Comparison of ENCODE assay signal across 8 cellular contexts in the genomic region with DNA sequence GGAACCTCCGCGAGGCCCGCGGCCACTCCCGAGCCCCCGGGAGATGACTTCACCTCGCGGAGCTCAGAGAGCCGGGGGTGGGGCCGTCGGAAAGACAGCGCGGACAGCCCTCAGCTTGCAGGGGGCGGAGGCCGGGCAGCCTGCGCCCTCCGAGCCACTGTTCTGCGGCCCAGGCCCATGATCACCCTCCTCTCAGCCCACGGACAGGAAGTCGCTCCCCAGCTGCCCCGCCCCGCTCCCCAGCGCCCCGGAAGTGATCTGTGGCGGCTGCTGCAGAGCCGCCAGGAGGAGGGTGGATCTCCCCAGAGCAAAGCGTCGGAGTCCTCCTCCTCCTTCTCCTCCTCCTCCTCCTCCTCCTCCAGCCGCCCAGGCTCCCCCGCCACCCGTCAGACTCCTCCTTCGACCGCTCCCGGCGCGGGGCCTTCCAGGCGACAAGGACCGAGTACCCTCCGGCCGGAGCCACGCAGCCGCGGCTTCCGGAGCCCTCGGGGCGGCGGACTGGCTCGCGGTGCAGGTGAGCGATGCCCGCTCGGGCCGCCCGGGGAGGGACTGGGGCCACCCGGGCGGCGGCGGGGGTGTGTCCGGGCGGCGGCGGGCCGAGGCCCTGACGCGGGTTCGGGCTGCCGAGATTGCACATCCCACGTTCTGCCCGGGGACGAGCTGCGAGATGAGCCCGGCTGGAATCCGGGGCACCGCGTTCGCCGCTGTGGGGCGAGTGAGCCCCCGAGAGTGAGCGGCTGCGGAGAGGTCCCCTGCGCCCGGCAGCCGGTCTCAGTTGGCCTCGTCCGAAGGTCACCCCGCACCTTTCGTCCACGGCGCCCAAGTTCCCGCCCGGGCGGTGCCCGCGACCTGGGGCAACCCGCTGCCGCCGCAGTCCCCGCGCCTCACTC. TPM values are rescaled to one million over a fixed set of nuclear protein-coding genes. Genes with fewer than 3 reads are reported as not detected.
DNase-seq lines count a peak whose midpoint lies in the region; ATAC-seq and TF ChIP-seq lines count a peak whose summit lies in the region.

A gene with protein sequence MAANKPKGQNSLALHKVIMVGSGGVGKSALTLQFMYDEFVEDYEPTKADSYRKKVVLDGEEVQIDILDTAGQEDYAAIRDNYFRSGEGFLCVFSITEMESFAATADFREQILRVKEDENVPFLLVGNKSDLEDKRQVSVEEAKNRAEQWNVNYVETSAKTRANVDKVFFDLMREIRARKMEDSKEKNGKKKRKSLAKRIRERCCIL (plus strand): TSS at position 261 of the 890 bp plus-strand sequence. CDS start 63,096 bp downstream, outside the sequence.

- H3K9me3 ChIP-seq in WERI-Rb-1 (ENCODE audit: severe bottlenecking): no peaks in the 10 kb centered on the region
- H3K9me3 ChIP-seq in breast epithelium: no peaks in the 10 kb centered on the region
- H3K9me3 ChIP-seq in iPS-18c (ENCODE audit: control insufficient read depth, insufficient read depth, low read length): peaks cover 3% of the 10 kb centered on the region
- no peaks in the 10 kb centered on the region for H3K9me3 ChIP-seq in skeletal muscle tissue (ENCODE audit: control insufficient read depth in 3 of 3, low read length in 3 of 3)

- TF ChIP-seq POLR2A in breast epithelium (IDR thresholded peaks at IDR 0.05): peak; percentile 76

- H3K4me3 ChIP-seq in WERI-Rb-1 (ENCODE audit: low read depth, low read length) (peak within 1 kb of the TSS; percentile 92), breast epithelium (peak within 1 kb of the TSS; percentile 72 to 95 (median 79)), iPS-18c (ENCODE audit: insufficient read depth, low read depth, low read length) (peak within 1 kb of the TSS; percentile 81), skeletal muscle tissue (ENCODE audit: low read length in 3 of 3) (peak within 1 kb of the TSS; percentile 84 to 89 (median 85))

- peak within 1 kb of the TSS; percentile 94 for H3K27ac ChIP-seq in WERI-Rb-1
- peak within 1 kb of the TSS; percentile 95 for H3K27ac ChIP-seq in breast epithelium
- peak within 1 kb of the TSS; percentile 94 for H3K27ac ChIP-seq in skeletal muscle tissue (ENCODE audit: low read depth, low read length)

- H3K27me3 ChIP-seq in WERI-Rb-1 (ENCODE audit: insufficient read depth, low read depth, severe bottlenecking) (no peaks in the 10 kb centered on the region), breast epithelium (no peaks in the 10 kb centered on the region), skeletal muscle tissue (ENCODE audit: control insufficient read depth in 3 of 3, insufficient read depth in 3 of 3, low read length in 3 of 3) (no peaks in the 10 kb centered on the region)

- H3K4me1 ChIP-seq in breast epithelium: peaks cover 0 to 18% of the 10 kb centered on the region in 2 donors
- H3K4me1 ChIP-seq in skeletal muscle tissue (ENCODE audit: control insufficient read depth in 3 of 3, insufficient read depth in 3 of 3, low read length in 3 of 3): peaks cover 25 to 30% (median 26%) of the 10 kb centered on the region in 3 donors

- H3K9ac ChIP-seq in skeletal muscle tissue (ENCODE audit: low read depth in 1 of 3, low read length in 3 of 3): peak within 1 kb of the TSS; percentile 89 to 95 (median 92)

- DNase-seq in ACHN (peak; percentile 98), NCI-H2196 treated with DMSO at 0.1 percent for 48 hours (lab: John Stamatoyannopoulos, UW; ENCODE audit: unreplicated experiment) (peak; percentile 89), WERI-Rb-1 (peak; percentile 96), breast epithelium (ENCODE audit: low spot score in 2 of 2) (peak; percentile 89 to 90)

- in situ Hi-C loops in ACHN (cut with HindIII; ENCODE audit: low pct_ligation_motif_present, low pct_unique_long_range_greater_than_20kb, low sequenced_read_pairs): no loop called here

- ATAC-seq in GM18868 (IDR thresholded peaks at IDR 0.05; ENCODE audit: unreplicated experiment) (peak; percentile 89), HG03103 (IDR thresholded peaks at IDR 0.05; ENCODE audit: low read depth, unreplicated experiment) (peak; percentile 88)

- TF ChIP-seq CTCF in WERI-Rb-1 (IDR thresholded peaks at IDR 0.05; ENCODE audit: low read depth, low read length) (no peak), breast epithelium (IDR thresholded peaks at IDR 0.05) (no peak)

- H3K36me3 ChIP-seq in WERI-Rb-1 (peaks cover 3% of the 10 kb centered on the region; the same call in 1 of the 2 replicates), breast epithelium (no peaks in the 10 kb centered on the region), skeletal muscle tissue (ENCODE audit: control insufficient read depth in 3 of 3, insufficient read depth in 3 of 3, low read length in 3 of 3) (no peaks in the 10 kb centered on the region)

- intact Hi-C loops in breast epithelium (cut with DNase I; ENCODE audit: low total_unique reads): no loop called here

RNA-seq across cellular contexts. Expression of the gene that starts here (rescaled TPM):
- total RNA-seq in breast epithelium (10 to 100 TPM; 16.7 to 25.0 (median 18.7) TPM), skeletal muscle tissue (11.5 TPM)

Comparison
In these comparisons a context has a peak if more than half of its experiments do, and no peak if none do; other contexts are left out.
1. Peak in every context shown above with its lines: DNase-seq, ATAC-seq, H3K4me3 ChIP-seq and H3K27ac ChIP-seq.